In genomic region chr7:132318338-132319318, GRCh38 we compare ENCODE assay signal across 8 cellular contexts.
A peak's percentile ranks its signal among the peaks of the same experiment; 100 is the strongest.
DNase-seq lines count a peak whose midpoint lies in the region; ATAC-seq, FAIRE-seq and TF ChIP-seq lines count a peak whose summit lies in the region.

No MANE protein-coding gene starts in this region.

- H3K27ac ChIP-seq in SK-N-SH (ENCODE audit: low read depth in 2 of 2, low read length in 1 of 2) = no peak overlapping the region
- no peak overlapping the region for H3K27ac ChIP-seq in pancreas

- H2AFZ ChIP-seq in SK-N-SH (ENCODE audit: low read depth) = no peak overlapping the region

- peaks cover 10% of the 10 kb centered on the region for H3K4me1 Mint-ChIP-seq in activated naive CD4-positive, alpha-beta T cell treated with anti-CD3 and anti-CD28 coated beads for 36 hours (ENCODE audit: low read depth)
- peaks cover 13% of the 10 kb centered on the region for H3K4me1 Mint-ChIP-seq in type B pancreatic cell (ENCODE audit: unreplicated experiment)

- no peaks in the 10 kb centered on the region for H3F3A ChIP-seq in SK-N-SH (replicated peaks; ENCODE audit: insufficient read depth)

- H3K4me3 ChIP-seq in HFF-Myc (replicated peaks; ENCODE audit: low read depth, low read length) = no peak overlapping the region
- H3K4me3 ChIP-seq in SK-N-SH (ENCODE audit: low read depth in 2 of 2, low read length in 1 of 2) = peak overlapping the region in 1 of 2 experiments; percentile 7; a peak in 1 of 4 replicates
- H3K4me3 ChIP-seq in pancreas = no peak overlapping the region

- ATAC-seq in pancreas = peak; percentile 95 to 99 (median 98)

- peaks cover 1% of the 10 kb centered on the region for H3K36me3 Mint-ChIP-seq in activated naive CD4-positive, alpha-beta T cell treated with anti-CD3 and anti-CD28 coated beads for 36 hours (ENCODE audit: low read depth)
- no peaks in the 10 kb centered on the region for H3K36me3 Mint-ChIP-seq in type B pancreatic cell

- no peak overlapping the region for H3K27ac Mint-ChIP-seq in activated naive CD4-positive, alpha-beta T cell treated with anti-CD3 and anti-CD28 coated beads for 36 hours
- no peak overlapping the region for H3K27ac Mint-ChIP-seq in type B pancreatic cell

- TF ChIP-seq RAD21 in SK-N-SH (IDR thresholded peaks at IDR 0.05; ENCODE audit: low read length) = peak; percentile 100

- no peaks in the 10 kb centered on the region for H3K9me2 ChIP-seq in SK-N-SH

- FAIRE-seq in pancreas (lab: Jason Lieb, UNC) = no peak

- intact Hi-C loops in activated naive CD4-positive, alpha-beta T cell treated with anti-CD3 and anti-CD28 coated beads for 36 hours (cut with micrococcal nuclease) = loop anchor here (1.0 to 10.0 kb wide), 6 partner anchors 79 to 1822 kb away; no protein-coding TSS in a partner anchor
- intact Hi-C loops in pancreas (cut with DNase I) = loop anchor here in 1 of 3 donors (5.0 kb wide), 1 partner anchor 259 kb away; the partner anchor contains the start of gene PLXNA4

- DNase-seq in GF-D8 (lab: John Stamatoyannopoulos, UW) (peak; percentile 50), HFF-Myc (ENCODE audit: extremely low read depth, low read depth) (peak; percentile 54), NCI-H1092 (lab: John Stamatoyannopoulos, UW) (peak; percentile 85), SK-N-SH (peak; percentile 87), glomerular visceral epithelial cell (ENCODE audit: extremely low spot score) (peak; percentile 75), pancreas (peak; percentile 63 to 94 (median 83)), type B pancreatic cell (ENCODE audit: extremely low spot score, unreplicated experiment) (peak; percentile 89)
- DNase-seq in activated naive CD4-positive, alpha-beta T cell treated with anti-CD3 and anti-CD28 coated beads for 36 hours = peak; percentile 83

- H4K20me1 ChIP-seq in SK-N-SH (ENCODE audit: insufficient read depth) = no peaks in the 10 kb centered on the region

- H3K9me3 ChIP-seq in SK-N-SH (no peaks in the 10 kb centered on the region), pancreas (no peaks in the 10 kb centered on the region)

- H3K27me3 ChIP-seq in SK-N-SH (ENCODE audit: insufficient read depth) = no peaks in the 10 kb centered on the region; the same call in 1 of the 2 replicates
- H3K27me3 ChIP-seq in pancreas = no peaks in the 10 kb centered on the region

- CTCF ChIA-PET in SK-N-SH (lab: Yijun Ruan, JAX) = interaction anchor here (0.5 to 19.0 kb wide), 139 partner anchors 10 to 1823 kb away, joined by 3 to 440 read pairs (median 4); partner anchors contain the start of gene PLXNA4
- CTCF ChIA-PET in activated naive CD4-positive, alpha-beta T cell treated with anti-CD3 and anti-CD28 coated beads for 36 hours (lab: Charles Lee) = interaction anchor here (0.6 to 7.2 kb wide), 18 partner anchors 8 to 972 kb away, joined by 3 to 69 read pairs (median 4); no protein-coding TSS in a partner anchor

- 27% methylated on average over 17 of the region's 21 CpGs for WGBS in SK-N-SH (ENCODE audit: low lambda C conversion rate)
- 11 to 14% methylated on average over 21 of the region's 21 CpGs for WGBS in pancreas, 2 donors

- H3K9ac ChIP-seq in SK-N-SH = no peak overlapping the region

- POLR2A ChIA-PET in SK-N-SH (lab: Yijun Ruan, JAX) = interaction anchor here (0.6 kb wide), 1 partner anchor 42 kb away, joined by 3 read pairs; no protein-coding TSS in a partner anchor

- H3K4me2 ChIP-seq in SK-N-SH = peak overlapping the region; percentile 14

- peaks cover 4% of the 10 kb centered on the region for H3K9me3 Mint-ChIP-seq in activated naive CD4-positive, alpha-beta T cell treated with anti-CD3 and anti-CD28 coated beads for 36 hours
- peaks cover 10% of the 10 kb centered on the region for H3K9me3 Mint-ChIP-seq in type B pancreatic cell

- H3K36me3 ChIP-seq in SK-N-SH (replicated peaks in 1 of 2; ENCODE audit: control insufficient read depth in 1 of 2, insufficient read depth in 2 of 2, low read length in 1 of 2) = no peaks in the 10 kb centered on the region
- H3K36me3 ChIP-seq in pancreas = no peaks in the 10 kb centered on the region

- H3K4me1 ChIP-seq in SK-N-SH (ENCODE audit: control insufficient read depth in 1 of 2, insufficient read depth in 2 of 2, low read depth in 1 of 2, low read length in 1 of 2) (peaks cover 0 to 39% of the 10 kb centered on the region in 2 experiments; a peak in 2 of 4 replicates), pancreas (no peaks in the 10 kb centered on the region)

- TF ChIP-seq EP300 in SK-N-SH (IDR thresholded peaks at IDR 0.05; ENCODE audit: borderline replicate concordance in 1 of 2, low read depth in 1 of 2, low read length in 1 of 2) = 0 out of 4 replicates have a peak, but pooled peaks of 1 of the 2 experiments have one; percentile 23

- H3K79me2 ChIP-seq in SK-N-SH (ENCODE audit: insufficient read depth) = no peaks in the 10 kb centered on the region

- peaks cover 39% of the 10 kb centered on the region for H3K27me3 Mint-ChIP-seq in activated naive CD4-positive, alpha-beta T cell treated with anti-CD3 and anti-CD28 coated beads for 36 hours (ENCODE audit: low read depth)
- peaks cover 52% of the 10 kb centered on the region for H3K27me3 Mint-ChIP-seq in type B pancreatic cell

- no peak overlapping the region for H3K4me3 Mint-ChIP-seq in activated naive CD4-positive, alpha-beta T cell treated with anti-CD3 and anti-CD28 coated beads for 36 hours
- H3K4me3 Mint-ChIP-seq in type B pancreatic cell = peak overlapping the region; percentile 18

- TF ChIP-seq CTCF in HFF-Myc (IDR thresholded peaks at IDR 0.05; ENCODE audit: low read depth, low read length, missing control alignments) = peak; percentile 87
- TF ChIP-seq CTCF in SK-N-SH (IDR thresholded peaks at IDR 0.05) = peak; percentile 99
- TF ChIP-seq CTCF in pancreas (IDR thresholded peaks at IDR 0.05) = peak; percentile 67 to 87 (median 74)
- peak; percentile 93 for TF ChIP-seq CTCF in type B pancreatic cell (conservative IDR thresholded peaks at IDR 0.05)

TF ChIP-seq in SK-N-SH, 30 proteins besides CTCF, POLR2A, EP300 and RAD21 (continues in another document):
- TF ChIP-seq TEAD4 (IDR thresholded peaks at IDR 0.05; ENCODE audit: borderline replicate concordance, insufficient read depth) = no peak
- no peak for TF ChIP-seq IRF3 (IDR thresholded peaks at IDR 0.05; ENCODE audit: low read depth, low read length)
- peak; percentile 76 for TF ChIP-seq RCOR1 (IDR thresholded peaks at IDR 0.05; ENCODE audit: low read length)
- no peak for TF ChIP-seq FOXM1 (IDR thresholded peaks at IDR 0.05; ENCODE audit: low read depth)
- TF ChIP-seq RFX5 (IDR thresholded peaks at IDR 0.05; ENCODE audit: low read length) = peak; percentile 70
- no peak for TF ChIP-seq USF1 (IDR thresholded peaks at IDR 0.05; ENCODE audit: borderline replicate concordance, low read depth)
- peak; percentile 100 for TF ChIP-seq SMC3 (IDR thresholded peaks at IDR 0.05; ENCODE audit: low read depth, low read length)
- 0 out of 2 replicates have a peak, but pooled peaks have one; percentile 25 for TF ChIP-seq NFIC (IDR thresholded peaks at IDR 0.05; ENCODE audit: borderline replicate concordance)
- TF ChIP-seq ELF1 (IDR thresholded peaks at IDR 0.05) = no peak
- TF ChIP-seq NRF1 (IDR thresholded peaks at IDR 0.05; ENCODE audit: low read depth, low read length) = peak; percentile 50; the same call in 1 of the 2 replicates
- peak; percentile 19 for TF ChIP-seq CHD2 (IDR thresholded peaks at IDR 0.05; ENCODE audit: low read length, partially characterized antibody)
- no peak; the same call in 1 of the 2 replicates for TF ChIP-seq GATA2 (CRISPR knock-in tag; IDR thresholded peaks at IDR 0.05)
- no peak for TF ChIP-seq SIN3A (IDR thresholded peaks at IDR 0.05; ENCODE audit: borderline replicate concordance, low read depth, low read length)
- TF ChIP-seq USF2 (IDR thresholded peaks at IDR 0.05; ENCODE audit: borderline replicate concordance, low read depth, low read length) = no peak
- TF ChIP-seq FOXJ3 (CRISPR knock-in tag; IDR thresholded peaks at IDR 0.05) = no peak
- no peak for TF ChIP-seq POLR2AphosphoS5 (IDR thresholded peaks at IDR 0.05; ENCODE audit: low read depth, low read length)
- TF ChIP-seq PBX3 (IDR thresholded peaks at IDR 0.05) = no peak
